In genomic region chr3:197002701-197003454, GRCh38 we compare ENCODE assay signal across 8 cellular contexts. TPM values are rescaled to one million over a fixed set of nuclear protein-coding genes. Genes with fewer than 3 reads are reported as not detected.
DNase-seq lines count a peak whose midpoint lies in the region; ATAC-seq lines count a peak whose summit lies in the region.

No MANE protein-coding gene starts in this region.

- peaks cover 11 to 45% (median 39%) of the 10 kb centered on the region in 10 experiments; a peak in 19 of 20 replicates for H3K4me1 ChIP-seq in BLaER1 treated with 17β-estradiol and CSF1 and Interleukin-3, amounts not matched to agents 10 nM and 100 nM
- peaks cover 13% of the 10 kb centered on the region for H3K4me1 ChIP-seq in mononuclear cell (ENCODE audit: insufficient read depth, low read length)

- peak overlapping the region; percentile 86 to 99 (median 95) for H3K4me2 ChIP-seq in BLaER1 treated with 17β-estradiol and CSF1 and Interleukin-3, amounts not matched to agents 10 nM and 100 nM

- peak; percentile 96 for DNase-seq in NCI-H69 (lab: John Stamatoyannopoulos, UW)
- peak; percentile 35 for DNase-seq in activated CD8-positive, alpha-beta memory T cell treated with anti-CD3 and anti-CD28 coated beads, Interleukin-2, amount 50 U/mL, for 24 hours (ENCODE audit: extremely low read depth)
- peak; percentile 89 for DNase-seq in epidermal melanocyte (ENCODE audit: insufficient read length, low spot score)
- peak; percentile 70 for DNase-seq in stimulated activated CD8-positive, alpha-beta memory T cell treated with anti-CD3 and anti-CD28 coated beads, Interleukin-4, amount 100 ng/mL, for 24 hours (ENCODE audit: low read depth)

- peak overlapping the region; percentile 42 to 76 (median 64) for H3K4me3 ChIP-seq in BLaER1 treated with 17β-estradiol and CSF1 and Interleukin-3, amounts not matched to agents 10 nM and 100 nM
- H3K4me3 ChIP-seq in mononuclear cell (ENCODE audit: low read length) = peak overlapping the region; percentile 37

- H3K27ac ChIP-seq in BLaER1 treated with 17β-estradiol and CSF1 and Interleukin-3, amounts not matched to agents 10 nM and 100 nM = peak overlapping the region; percentile 60 to 89 (median 79); a peak in 21 of 22 replicates

- peak; percentile 67 for ATAC-seq in GM19043 (IDR thresholded peaks at IDR 0.05; ENCODE audit: low read depth, unreplicated experiment)
- peak; percentile 74 for ATAC-seq in HG03196 (IDR thresholded peaks at IDR 0.05; ENCODE audit: unreplicated experiment)

- H3K9ac ChIP-seq in BLaER1 treated with 17β-estradiol and CSF1 and Interleukin-3, amounts not matched to agents 10 nM and 100 nM = peak overlapping the region; percentile 79 to 88 (median 83)

- peaks cover 0 to 6% (median 0%) of the 10 kb centered on the region in 11 experiments; a peak in 4 of 22 replicates for H4K20me1 ChIP-seq in BLaER1 treated with 17β-estradiol and CSF1 and Interleukin-3, amounts not matched to agents 10 nM and 100 nM

- peaks cover 0 to 14% (median 0%) of the 10 kb centered on the region in 11 experiments; a peak in 8 of 22 replicates for H3K27me3 ChIP-seq in BLaER1 treated with 17β-estradiol and CSF1 and Interleukin-3, amounts not matched to agents 10 nM and 100 nM
- H3K27me3 ChIP-seq in mononuclear cell (ENCODE audit: insufficient read depth, low read length) = no peaks in the 10 kb centered on the region

- H3K36me3 ChIP-seq in BLaER1 treated with 17β-estradiol and CSF1 and Interleukin-3, amounts not matched to agents 10 nM and 100 nM = peaks cover 0 to 7% (median 0%) of the 10 kb centered on the region in 11 experiments; a peak in 2 of 22 replicates

- peaks cover 0 to 13% (median 3%) of the 10 kb centered on the region in 11 experiments; a peak in 4 of 22 replicates for H3K9me3 ChIP-seq in BLaER1 treated with 17β-estradiol and CSF1 and Interleukin-3, amounts not matched to agents 10 nM and 100 nM (replicated peaks in 1 of 11)
- no peaks in the 10 kb centered on the region for H3K9me3 ChIP-seq in mononuclear cell (ENCODE audit: low read depth, low read length)

RNA-seq across cellular contexts. Expression of gene MELTF, which starts 26.7 kb away (rescaled TPM):
- total RNA-seq in mononuclear cell = 9.1 TPM

RNA-seq across cellular contexts. Expression of gene PIGZ, which starts 34.2 kb away (rescaled TPM):
- 1.0 TPM for total RNA-seq in mononuclear cell

Comparison
In these comparisons a context has a peak if more than half of its experiments do, and no peak if none do; other contexts are left out.
1. Peak in every context shown above with its lines: DNase-seq, ATAC-seq, H3K4me3 ChIP-seq and H3K27ac ChIP-seq.
2. DNase-seq: peak in every context shown above with its lines; median percentile 96 in NCI-H69; 89 in epidermal melanocyte; 70 in stimulated activated CD8-positive, alpha-beta memory T cell treated with anti-CD3 and anti-CD28 coated beads, Interleukin-4, amount 100 ng/mL, for 24 hours; 35 in activated CD8-positive, alpha-beta memory T cell treated with anti-CD3 and anti-CD28 coated beads, Interleukin-2, amount 50 U/mL, for 24 hours.